ENCODE assay signal across 16 cellular contexts in genomic region chr12:38555620-38556596, GRCh38.
DNase-seq lines count a peak whose midpoint lies in the region; ATAC-seq, FAIRE-seq and TF ChIP-seq lines count a peak whose summit lies in the region.
"Had no signal": no experiment of that assay in that cellular context is flagged by ENCODE, and none has a peak within 500 bp of the region (broad histone marks: within the 10 kb centered on the region; RNA-seq: fewer than 3 reads in every experiment).

No MANE protein-coding gene starts in this region.

- DNase-seq in SIG-M5 treated with dmso at 0.1 percent for 504 hours (lab: John Stamatoyannopoulos, UW; ENCODE audit: unreplicated experiment) (peak; percentile 40), SIG-M5 (lab: John Stamatoyannopoulos, UW) (no peak), NOMO-1 treated with dmso at 0.1 percent for 144 hours (lab: John Stamatoyannopoulos, UW; ENCODE audit: unreplicated experiment) (peak; percentile 58), bronchial epithelial cell (ENCODE audit: low read depth) (peak; percentile 50), MG63 (no peak), GM19240 (ENCODE audit: insufficient read length, low spot score) (no peak), cerebellar cortex (ENCODE audit: low spot score) (no peak)
- DNase-seq: activated naive CD8-positive, alpha-beta T cell treated with anti-CD3 and anti-CD28 coated beads, Interleukin-2, amount 50 U/mL, for 24 hours; CD4-positive, CD25-positive, alpha-beta regulatory T cell; NCI-H2029; NCI-H510A; stimulated activated naive CD4-positive, alpha-beta T cell; SW 1271 had no signal

- H3K36me3 ChIP-seq in bronchial epithelial cell (ENCODE audit: control insufficient read depth, insufficient read depth, low read length) (no peaks in the 10 kb centered on the region), MG63 (no peaks in the 10 kb centered on the region)
- H3K36me3 ChIP-seq: cardiac muscle cell, tibial nerve had no signal

- no peak overlapping the region for H3K4me3 ChIP-seq in bronchial epithelial cell (ENCODE audit: low read depth, low read length)
- no peak overlapping the region for H3K4me3 ChIP-seq in MG63
- H3K4me3 ChIP-seq: cardiac muscle cell, tibial nerve had no signal

- H3K9me3 ChIP-seq in MG63, result peaks cover 4% of the 10 kb centered on the region; the same call in 1 of the 2 replicates
- H3K9me3 ChIP-seq: tibial nerve had no signal

- ATAC-seq in GM19395 (IDR thresholded peaks at IDR 0.05; ENCODE audit: unreplicated experiment), result no peak
- ATAC-seq: activated naive CD8-positive, alpha-beta T cell treated with anti-CD3 and anti-CD28 coated beads, Interleukin-2, amount 50 U/mL, for 24 hours had no signal

- no peak for FAIRE-seq in bronchial epithelial cell (lab: Jason Lieb, UNC)

- no peak for TF ChIP-seq CTCF in bronchial epithelial cell (IDR thresholded peaks at IDR 0.05; ENCODE audit: insufficient read depth, low read length, severe bottlenecking)

- no peaks in the 10 kb centered on the region for H3K27me3 ChIP-seq in bronchial epithelial cell (ENCODE audit: control insufficient read depth, insufficient read depth, low read length)
- H3K27me3 ChIP-seq in MG63, result no peaks in the 10 kb centered on the region
- H3K27me3 ChIP-seq: cardiac muscle cell, tibial nerve had no signal

Comparison
In these comparisons a context has a peak if more than half of its experiments do, and no peak if none do; other contexts are left out.
1. DNase-seq: peak in SIG-M5 treated with dmso at 0.1 percent for 504 hours (single experiment), NOMO-1 treated with dmso at 0.1 percent for 144 hours (single experiment) and bronchial epithelial cell (single experiment); none in SIG-M5 (single experiment), MG63 (single experiment), GM19240 (single experiment) and cerebellar cortex (single experiment).